In genomic region chr5:67746103-67746502, GRCh38 we compare ENCODE assay signal across 24 cellular contexts.
DNase-seq lines count a peak whose midpoint lies in the region; ATAC-seq, FAIRE-seq and TF ChIP-seq lines count a peak whose summit lies in the region.
"Had no signal": no experiment of that assay in that cellular context is flagged by ENCODE, and none has a peak within 500 bp of the region (broad histone marks: within the 10 kb centered on the region; RNA-seq: fewer than 3 reads in every experiment).

No MANE protein-coding gene starts in this region.

- 5% methylated on average over 2 of the region's 2 CpGs for WGBS in HepG2 (ENCODE audit: low lambda C conversion rate)
- WGBS in right lobe of liver (ENCODE audit: insufficient coverage, low coverage, low lambda C conversion rate, missing lambda C conversion rate): 38% methylated on average over 2 of the region's 2 CpGs
- WGBS in endodermal cell (ENCODE audit: insufficient coverage in 1 of 2, insufficient read length in 1 of 2), 2 experiments: 93 to 94% methylated on average over 2 of the region's 2 CpGs
- WGBS in small intestine, 3 donors: 9 to 68% (median 40%) methylated on average over 2 of the region's 2 CpGs

- POLR2A ChIA-PET in HepG2 (lab: Yijun Ruan, JAX): interaction anchor here (1.3 kb wide), 1 partner anchor 28 kb away, joined by 4 read pairs; no protein-coding TSS in a partner anchor
- POLR2A ChIA-PET in naive thymus-derived CD8-positive, alpha-beta T cell (lab: Charles Lee): no interaction called here

- CTCF ChIA-PET in HepG2 (lab: Yijun Ruan, JAX; ENCODE audit: low intra/inter-chr PET ratio, low total read pairs): no interaction called here

- H3K79me2 ChIP-seq in HepG2 (ENCODE audit: insufficient read depth, low read length): no peaks in the 10 kb centered on the region

- H3K36me3 Mint-ChIP-seq in endodermal cell (ENCODE audit: low read depth) (peaks cover 21% of the 10 kb centered on the region), neural crest cell (ENCODE audit: low read depth) (peaks cover 18% of the 10 kb centered on the region)
- peaks cover 0 to 26% (median 22%) of the 10 kb centered on the region in 3 donors for H3K36me3 Mint-ChIP-seq in naive thymus-derived CD8-positive, alpha-beta T cell
- H3K36me3 Mint-ChIP-seq: CD4-positive, CD25-positive, alpha-beta regulatory T cell had no signal

- H3K4me3 Mint-ChIP-seq in endodermal cell (no peak overlapping the region), neural crest cell (no peak overlapping the region)
- H3K4me3 Mint-ChIP-seq in naive thymus-derived CD8-positive, alpha-beta T cell: no peak overlapping the region
- H3K4me3 Mint-ChIP-seq: B cell; CD4-positive, CD25-positive, alpha-beta regulatory T cell; CD8-positive, alpha-beta T cell; GM23338; H9 had no signal

- FAIRE-seq in HepG2 (lab: Jason Lieb, UNC): no peak
- no peak for FAIRE-seq in small intestine (lab: Jason Lieb, UNC)
- FAIRE-seq: A204.1, D721Med, G401.6, GM12878, GM19239 had no signal

- H3K9ac ChIP-seq in HepG2 (ENCODE audit: insufficient read depth, low read depth, low read length): no peak overlapping the region
- no peak overlapping the region for H3K9ac ChIP-seq in endodermal cell (ENCODE audit: extremely low read depth, low read length, poor library complexity, severe bottlenecking)
- H3K9ac ChIP-seq: BLaER1 had no signal

- no peak overlapping the region; the same call in 1 of the 2 replicates for H3K4me2 ChIP-seq in HepG2 (ENCODE audit: low read depth, low read length)
- H3K4me2 ChIP-seq: BLaER1, GM23338 had no signal

- TF ChIP-seq POLR2A in HepG2 (IDR thresholded peaks at IDR 0.05; ENCODE audit: insufficient read depth in 1 of 2, low read depth in 2 of 2, low read length in 2 of 2) (no peak), right lobe of liver (IDR thresholded peaks at IDR 0.05) (no peak)

- peak overlapping the region; percentile 58 for H3K27ac ChIP-seq in HepG2 (ENCODE audit: extremely low read length, insufficient read depth, low read length)
- no peak overlapping the region for H3K27ac ChIP-seq in right lobe of liver
- H3K27ac ChIP-seq in endodermal cell (ENCODE audit: low read depth, low read length): no peak overlapping the region
- H3K27ac ChIP-seq in small intestine (ENCODE audit: low read depth in 1 of 2, low read length in 1 of 2): peak overlapping the region in 1 of 2 donors; percentile 81
- H3K27ac ChIP-seq: 22Rv1, BLaER1, C4-2B had no signal

- H3K27ac Mint-ChIP-seq in endodermal cell: no peak overlapping the region
- peak overlapping the region; percentile 24 for H3K27ac Mint-ChIP-seq in neural crest cell (ENCODE audit: unreplicated experiment)
- H3K27ac Mint-ChIP-seq in naive thymus-derived CD8-positive, alpha-beta T cell: no peak overlapping the region
- H3K27ac Mint-ChIP-seq: B cell; CD4-positive, CD25-positive, alpha-beta regulatory T cell; CD8-positive, alpha-beta T cell; GM23338; H9 had no signal

- DNase-seq in HepG2 (ENCODE audit: low spot score) (peak; percentile 62), right lobe of liver (no peak), endodermal cell (no peak), neural crest cell (ENCODE audit: low read depth, low spot score) (no peak), small intestine (peak; percentile 74), GF-D8 (lab: John Stamatoyannopoulos, UW) (no peak), NCI-H69 (lab: John Stamatoyannopoulos, UW) (no peak)
- no peak for DNase-seq in naive thymus-derived CD8-positive, alpha-beta T cell
- DNase-seq: CD4-positive, CD25-positive, alpha-beta regulatory T cell; CD8-positive, alpha-beta T cell; DMS 273 treated with DMSO at 0.1 percent for 48 hours; DMS79; H9 had no signal

- H3K9me3 ChIP-seq in HepG2 (ENCODE audit: low read length) (peaks cover 7% of the 10 kb centered on the region), right lobe of liver (no peaks in the 10 kb centered on the region), endodermal cell (ENCODE audit: control insufficient read depth, low read length) (peaks cover 38% of the 10 kb centered on the region), small intestine (ENCODE audit: control insufficient read depth, low read depth) (no peaks in the 10 kb centered on the region)

- intact Hi-C loops in HepG2 (cut with micrococcal nuclease; ENCODE audit: unreplicated experiment): no loop called here
- intact Hi-C loops in right lobe of liver (cut with DNase I): no loop called here

- TF ChIP-seq EP300 in HepG2 (IDR thresholded peaks at IDR 0.05; ENCODE audit: low read depth in 2 of 2, low read length in 2 of 2) (peak in 1 of 2 experiments; percentile 68; a peak in 2 of 4 replicates), HepG2 (CRISPR knock-in tag; IDR thresholded peaks at IDR 0.05; ENCODE audit: borderline replicate concordance) (0 out of 2 replicates have a peak, but pooled peaks have one; percentile 19)

- ATAC-seq in HepG2 (no peak), right lobe of liver (no peak)
- no peak for ATAC-seq in naive thymus-derived CD8-positive, alpha-beta T cell
- ATAC-seq: CD8-positive, alpha-beta T cell; GM12878; GM23338; HCT116 had no signal

- H3K4me1 ChIP-seq in HepG2 (ENCODE audit: insufficient read depth, low read length) (peaks cover 52% of the 10 kb centered on the region), right lobe of liver (no peaks in the 10 kb centered on the region), endodermal cell (ENCODE audit: control insufficient read depth, insufficient read depth, low read length) (peaks cover 6% of the 10 kb centered on the region), small intestine (ENCODE audit: control insufficient read depth in 2 of 2, insufficient read depth in 1 of 2, low read depth in 1 of 2, low read length in 1 of 2) (no peaks in the 10 kb centered on the region)
- H3K4me1 ChIP-seq: BLaER1 had no signal

- H2AFZ ChIP-seq in HepG2 (ENCODE audit: low read length): no peak overlapping the region
- H2AFZ ChIP-seq: GM23338 had no signal

- no peaks in the 10 kb centered on the region for H3K27me3 Mint-ChIP-seq in endodermal cell (ENCODE audit: insufficient read depth)
- no peaks in the 10 kb centered on the region for H3K27me3 Mint-ChIP-seq in neural crest cell (ENCODE audit: low read depth)
- H3K27me3 Mint-ChIP-seq in naive thymus-derived CD8-positive, alpha-beta T cell: no peaks in the 10 kb centered on the region
- H3K27me3 Mint-ChIP-seq: B cell had no signal

- H3K4me1 Mint-ChIP-seq in endodermal cell: peaks cover 14% of the 10 kb centered on the region
- H3K4me1 Mint-ChIP-seq in neural crest cell: peaks cover 15% of the 10 kb centered on the region
- no peaks in the 10 kb centered on the region for H3K4me1 Mint-ChIP-seq in naive thymus-derived CD8-positive, alpha-beta T cell
- H3K4me1 Mint-ChIP-seq: B cell; CD4-positive, CD25-positive, alpha-beta regulatory T cell; GM23338 had no signal

- BruUV-seq in HepG2 (replicated peaks; lab: Mats Ljungman, UMichigan): no TSS peak

- in situ Hi-C loops in HepG2 (cut with HindIII; ENCODE audit: extremely low pct_ligation_motif_present, low pct_unique_long_range_greater_than_20kb): no loop called here

- no peaks in the 10 kb centered on the region for H4K20me1 ChIP-seq in HepG2 (ENCODE audit: insufficient read depth, low read length)
- H4K20me1 ChIP-seq: BLaER1 had no signal

- H3K4me3 ChIP-seq in HepG2 (replicated peaks in 1 of 3; ENCODE audit: insufficient read depth in 1 of 3, low read depth in 2 of 3, low read length in 3 of 3): no peak overlapping the region
- no peak overlapping the region for H3K4me3 ChIP-seq in right lobe of liver
- H3K4me3 ChIP-seq in endodermal cell (ENCODE audit: low read length): peak overlapping the region; percentile 15
- H3K4me3 ChIP-seq in small intestine (ENCODE audit: low read depth in 1 of 2, low read length in 2 of 2): no peak overlapping the region
- H3K4me3 ChIP-seq: BLaER1, GM12878, GM23338 had no signal

- TF ChIP-seq RAD21 in HepG2 (CRISPR knock-in tag; IDR thresholded peaks at IDR 0.05): no peak

- peaks cover 36% of the 10 kb centered on the region for H3K9me3 Mint-ChIP-seq in endodermal cell
- H3K9me3 Mint-ChIP-seq in neural crest cell: peaks cover 12% of the 10 kb centered on the region
- peaks cover 11 to 28% (median 23%) of the 10 kb centered on the region in 9 donors for H3K9me3 Mint-ChIP-seq in naive thymus-derived CD8-positive, alpha-beta T cell

- H3K27me3 ChIP-seq in HepG2 (ENCODE audit: control insufficient read depth in 1 of 2, insufficient read depth in 2 of 2, low read length in 2 of 2) (no peaks in the 10 kb centered on the region), right lobe of liver (no peaks in the 10 kb centered on the region), endodermal cell (ENCODE audit: control insufficient read depth, insufficient read depth, low read length, poor library complexity, severe bottlenecking) (no peaks in the 10 kb centered on the region), small intestine (ENCODE audit: control insufficient read depth in 2 of 2, insufficient read depth in 2 of 2, low read length in 2 of 2) (no peaks in the 10 kb centered on the region)
- H3K27me3 ChIP-seq: BLaER1 had no signal

- H3K36me3 ChIP-seq in HepG2 (replicated peaks in 1 of 2; ENCODE audit: control insufficient read depth in 1 of 2, insufficient read depth in 2 of 2, low read length in 2 of 2) (no peaks in the 10 kb centered on the region), right lobe of liver (no peaks in the 10 kb centered on the region), endodermal cell (ENCODE audit: control insufficient read depth, insufficient read depth, low read length) (no peaks in the 10 kb centered on the region), small intestine (ENCODE audit: control insufficient read depth in 2 of 2, insufficient read depth in 2 of 2, low read length in 2 of 2) (no peaks in the 10 kb centered on the region)
- H3K36me3 ChIP-seq: BLaER1 had no signal

- TF ChIP-seq CTCF in HepG2 (CRISPR knock-in tag; IDR thresholded peaks at IDR 0.05) (no peak), right lobe of liver (IDR thresholded peaks at IDR 0.05) (no peak), endodermal cell (conservative IDR thresholded peaks at IDR 0.05) (no peak), neural crest cell (conservative IDR thresholded peaks at IDR 0.05) (no peak)

TF ChIP-seq in HepG2, 621 proteins besides CTCF, POLR2A, EP300 and RAD21 (continues in another document):
- TF ChIP-seq KAT8 (CRISPR knock-in tag; IDR thresholded peaks at IDR 0.05) (0 out of 2 replicates have a peak, but pooled peaks have one; percentile 23), ZMYM2 (CRISPR knock-in tag; IDR thresholded peaks at IDR 0.05) (0 out of 2 replicates have a peak, but pooled peaks have one; percentile 44), U2AF1 (optimal IDR thresholded peaks at IDR 0.05; ENCODE audit: low read depth, low read length) (no peak), HNF4A (CRISPR knock-in tag; IDR thresholded peaks at IDR 0.05) (peak; percentile 82), EHMT2 (IDR thresholded peaks at IDR 0.05; ENCODE audit: borderline replicate concordance, low read depth, low read length) (peak; percentile 49; the same call in 1 of the 2 replicates), FOXA3 (CRISPR knock-in tag; IDR thresholded peaks at IDR 0.05) (peak; percentile 45)

Comparison
In these comparisons a context has a peak if more than half of its experiments do, and no peak if none do; other contexts are left out.
1. DNase-seq: peak in HepG2 (single experiment) and small intestine (single experiment); none in right lobe of liver (0 of 3), endodermal cell (single experiment), neural crest cell (single experiment), naive thymus-derived CD8-positive, alpha-beta T cell (0 of 10), GF-D8 (single experiment) and NCI-H69 (single experiment).